Comparison of ENCODE assay signal across 8 cellular contexts in genomic region chr2:186485576-186485870, GRCh38. TPM values are rescaled to one million over a fixed set of nuclear protein-coding genes. Genes with fewer than 3 reads are reported as not detected.
DNase-seq lines count a peak whose midpoint lies in the region; ATAC-seq, FAIRE-seq and TF ChIP-seq lines count a peak whose summit lies in the region.

No MANE protein-coding gene starts in this region.

- H3K4me3 ChIP-seq in A549 (peak overlapping the region; percentile 84), astrocyte of the spinal cord (ENCODE audit: low read depth, low read length) (peak overlapping the region; percentile 92), mesendoderm (ENCODE audit: low read length) (peak overlapping the region; percentile 88)

- H2BK5ac ChIP-seq in mesendoderm (ENCODE audit: low read length), result peak overlapping the region; percentile 66

- no peak for ATAC-seq in A549
- peak; percentile 38 for ATAC-seq in HG02588 (IDR thresholded peaks at IDR 0.05; ENCODE audit: unreplicated experiment)
- ATAC-seq in GM18505 (IDR thresholded peaks at IDR 0.05; ENCODE audit: unreplicated experiment), result no peak
- ATAC-seq in HG03095 (IDR thresholded peaks at IDR 0.05; ENCODE audit: unreplicated experiment), result no peak

- peak overlapping the region; percentile 21 for H3K18ac ChIP-seq in mesendoderm (ENCODE audit: low read length)

- DNase-seq in A549 (ENCODE audit: low read depth in 1 of 2, low spot score in 1 of 2) (no peak), astrocyte of the spinal cord (ENCODE audit: low read depth, low spot score) (no peak), mesendoderm (no peak), AG08395 (ENCODE audit: low spot score) (no peak), DMS 273 (lab: John Stamatoyannopoulos, UW; ENCODE audit: unreplicated experiment) (no peak)

- H3K4me1 ChIP-seq in A549, result peaks cover 26% of the 10 kb centered on the region
- peaks cover 6% of the 10 kb centered on the region for H3K4me1 ChIP-seq in mesendoderm (ENCODE audit: control insufficient read depth, low read depth, low read length)

- 4% methylated on average over 10 of the region's 10 CpGs for WGBS in A549 (ENCODE audit: missing lambda C conversion rate)
- WGBS in mesendoderm (ENCODE audit: extremely low coverage, insufficient coverage, low lambda C conversion rate), result no CpG with 5 or more reads among the region's 10 CpGs

- H2BK120ac ChIP-seq in mesendoderm (ENCODE audit: low read depth, low read length), result no peak overlapping the region

- H4K8ac ChIP-seq in mesendoderm (ENCODE audit: low read depth, low read length), result no peak overlapping the region

- H4K5ac ChIP-seq in mesendoderm (ENCODE audit: low read length), result no peak overlapping the region

- POLR2A ChIA-PET in A549 (lab: Yijun Ruan, JAX), result interaction anchor here (0.6 to 2.5 kb wide), 7 partner anchors 10 to 709 kb away, joined by 3 to 20 read pairs (median 4); partner anchors contain the start of gene ITGAV

- H3K4ac ChIP-seq in mesendoderm (ENCODE audit: low read depth, low read length), result no peak overlapping the region

- peak overlapping the region; percentile 89 for H3K56ac ChIP-seq in mesendoderm (ENCODE audit: low read length)

- in situ Hi-C loops in astrocyte of the spinal cord (cut with HindIII; ENCODE audit: low sequenced_read_pairs), result no loop called here

- H3K27ac ChIP-seq in A549 (peak overlapping the region; percentile 77 to 92), mesendoderm (ENCODE audit: low read depth, low read length) (peak overlapping the region; percentile 39)

- H3K23ac ChIP-seq in mesendoderm (ENCODE audit: low read length), result no peak overlapping the region

- no peaks in the 10 kb centered on the region for H3K9me3 ChIP-seq in A549

- H3K27me3 ChIP-seq in mesendoderm (ENCODE audit: insufficient read depth, low read length, poor library complexity), result no peaks in the 10 kb centered on the region

- H2BK15ac ChIP-seq in mesendoderm (replicated peaks; ENCODE audit: low read depth), result no peak overlapping the region

- peaks cover 35% of the 10 kb centered on the region for H3K79me2 ChIP-seq in mesendoderm (ENCODE audit: control insufficient read depth, insufficient read depth, low read length)

- H3K79me1 ChIP-seq in mesendoderm (ENCODE audit: low read length), result peaks cover 7% of the 10 kb centered on the region

- H2AK5ac ChIP-seq in mesendoderm (ENCODE audit: low read length), result no peak overlapping the region

- H3K4me2 ChIP-seq in A549 (peak overlapping the region; percentile 93), mesendoderm (ENCODE audit: low read length) (peak overlapping the region; percentile 38)

- no peak for FAIRE-seq in A549 (lab: Jason Lieb, UNC)

- CTCF ChIA-PET in A549 (lab: Yijun Ruan, JAX), result interaction anchor here (0.6 to 1.3 kb wide), 4 partner anchors 14 to 388 kb away, joined by 3 to 4 read pairs (median 3); no protein-coding TSS in a partner anchor

- no peak for TF ChIP-seq RAD21 in A549 (conservative IDR thresholded peaks at IDR 0.05 in 1 of 2, IDR thresholded peaks at IDR 0.05 in 1 of 2)

- H3K9ac ChIP-seq in mesendoderm (ENCODE audit: low read length), result peak overlapping the region; percentile 86

- no peak for TF ChIP-seq CTCF in A549 (IDR thresholded peaks at IDR 0.05)
- TF ChIP-seq CTCF in astrocyte of the spinal cord (IDR thresholded peaks at IDR 0.05; ENCODE audit: low read depth, low read length), result no peak

- no peak for TF ChIP-seq EP300 in A549 (IDR thresholded peaks at IDR 0.05)

- no peaks in the 10 kb centered on the region for H3K36me3 ChIP-seq in mesendoderm (ENCODE audit: control insufficient read depth, insufficient read depth, low read length)

- no peak for TF ChIP-seq POLR2A in A549 (IDR thresholded peaks at IDR 0.05; ENCODE audit: low read length)
- TF ChIP-seq POLR2A in GM18505 (IDR thresholded peaks at IDR 0.05; ENCODE audit: borderline replicate concordance, extremely low read depth, insufficient read depth, insufficient read length), result no peak

TF ChIP-seq in A549, 52 proteins besides CTCF, POLR2A, EP300 and RAD21:
- TF ChIP-seq RNF2 (IDR thresholded peaks at IDR 0.05; ENCODE audit: borderline replicate concordance, low read depth), result no peak
- TF ChIP-seq MAZ (IDR thresholded peaks at IDR 0.05; ENCODE audit: borderline replicate concordance, low read depth, low read length), result no peak
- TF ChIP-seq BHLHE40 (IDR thresholded peaks at IDR 0.05; ENCODE audit: low read depth, low read length), result peak; percentile 57; the same call in 1 of the 2 replicates
- no peak for TF ChIP-seq ZC3H11A (IDR thresholded peaks at IDR 0.05)
TF ChIP-seq in A549: peak in this region for 1.

RNA-seq across cellular contexts. Expression of gene ZC3H15, which starts 0.5 kb away (rescaled TPM):
- polyA plus RNA-seq in A549 (2011; rRNA removed) (125 and 191 TPM in 2 replicates), A549 (2017; fragmentation: RNase III; extraction: RNeasy Plus Mini Kit Qiagen cat#74134 plus additional on column Dnase treatment) (98.2 to 112 TPM (median 99.2 TPM) in 3 replicates)
- polyA plus RNA-seq in A549 (2012; cell fraction: cytosol; rRNA removed), result 36.4 and 41.7 TPM in 2 replicates
- polyA plus RNA-seq in A549 (2012; cell fraction: nucleus; rRNA removed), result 18.2 and 24.5 TPM in 2 replicates
- polyA minus RNA-seq in A549 (2011; rRNA and poly(A)+ RNA removed), result 18.6 and 22.6 TPM in 2 replicates
- polyA plus RNA-seq in mesendoderm (2013, experiment 1 of 2), result 132 TPM
- 133 TPM for polyA plus RNA-seq in mesendoderm (2013, experiment 2 of 2)
